14 cellular contexts compared by ENCODE assay signal in the genomic region with DNA sequence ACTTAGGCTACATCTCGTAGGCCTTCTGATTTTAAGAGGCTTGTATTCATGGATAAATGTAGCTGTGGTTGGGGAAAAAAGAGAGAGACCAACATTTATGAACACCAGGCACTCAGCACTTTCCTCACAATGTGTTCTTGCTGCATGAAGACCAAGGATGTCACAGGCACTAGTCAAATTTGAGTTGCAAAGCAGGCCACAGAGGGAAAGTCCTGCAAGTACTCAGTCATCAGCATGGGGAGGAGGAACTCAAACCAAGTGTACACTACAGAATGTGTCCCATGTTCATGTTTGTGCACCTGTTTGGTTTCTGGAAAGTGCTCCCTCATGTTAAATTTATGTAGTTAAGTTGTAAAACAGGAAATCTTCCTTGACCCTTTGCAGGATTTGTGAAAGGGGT. TPM values are rescaled to one million over a fixed set of nuclear protein-coding genes. Genes with fewer than 3 reads are reported as not detected.
DNase-seq lines count a peak whose midpoint lies in the region; ATAC-seq and TF ChIP-seq lines count a peak whose summit lies in the region.
"Had no signal": no experiment of that assay in that cellular context is flagged by ENCODE, and none has a peak within 500 bp of the region (broad histone marks: within the 10 kb centered on the region; RNA-seq: fewer than 3 reads in every experiment).

No MANE protein-coding gene starts in this region.

- no peak overlapping the region for H2BK120ac ChIP-seq in IMR-90 (ENCODE audit: low read depth, low read length)

- no peak overlapping the region; the same call in 1 of the 2 replicates for H2BK20ac ChIP-seq in IMR-90 (ENCODE audit: low read depth, low read length)

- no peaks in the 10 kb centered on the region for H3K4me1 ChIP-seq in IMR-90 (ENCODE audit: control insufficient read depth, insufficient read depth, low read length)
- no peaks in the 10 kb centered on the region for H3K4me1 ChIP-seq in BE2C
- H3K4me1 ChIP-seq: right lobe of liver, thyroid gland had no signal

- no peak overlapping the region for H2AFZ ChIP-seq in IMR-90 (replicated peaks; ENCODE audit: low read length, poor library complexity)

- H3K9ac ChIP-seq in IMR-90 (ENCODE audit: low read depth, low read length), result no peak overlapping the region

- no peak overlapping the region for H3K4me2 ChIP-seq in IMR-90 (ENCODE audit: low read depth, low read length)

- no peak overlapping the region for H4K5ac ChIP-seq in IMR-90 (ENCODE audit: low read depth, low read length)

- no peaks in the 10 kb centered on the region for H3K36me3 Mint-ChIP-seq in endothelial cell (ENCODE audit: low read depth, unreplicated experiment)

- no peak overlapping the region for H3K4me3 Mint-ChIP-seq in endothelial cell (ENCODE audit: unreplicated experiment)
- H3K4me3 Mint-ChIP-seq: T-helper 2 cell treated with Interferon-gamma antibody and Interleukin-4, amounts not matched to agents 5 μg/mL and 100 μg/mL, for 36 hours had no signal

- WGBS in IMR-90 (ENCODE audit: extremely low coverage in 2 of 2, insufficient read length in 1 of 2), 2 experiments, result no CpG with 5 or more reads among the region's 1 CpG

- POLR2A ChIA-PET in IMR-90 (lab: Charles Lee; ENCODE audit: unreplicated experiment), result no interaction called here

- TF ChIP-seq CTCF in GM13976 (IDR thresholded peaks at IDR 0.05; ENCODE audit: borderline replicate concordance, control extremely low read depth, extremely low read depth, insufficient read depth, missing control alignments) (no peak), IMR-90 (conservative IDR thresholded peaks at IDR 0.05; ENCODE audit: low read depth, low read length) (no peak), BE2C (IDR thresholded peaks at IDR 0.05; ENCODE audit: low read depth, low read length) (no peak), endothelial cell (IDR thresholded peaks at IDR 0.05; ENCODE audit: unreplicated experiment) (no peak)

- H3K9me3 ChIP-seq in IMR-90 (ENCODE audit: control insufficient read depth, insufficient read depth, low read length), result no peaks in the 10 kb centered on the region
- H3K9me3 ChIP-seq in MG63, result peaks cover 2% of the 10 kb centered on the region; the same call in 1 of the 2 replicates
- no peaks in the 10 kb centered on the region for H3K9me3 ChIP-seq in BE2C
- H3K9me3 ChIP-seq: right lobe of liver, thyroid gland had no signal

- no peak overlapping the region for H4K91ac ChIP-seq in IMR-90 (ENCODE audit: insufficient read depth, low read depth, low read length)

- no peak overlapping the region for H3K18ac ChIP-seq in IMR-90 (ENCODE audit: low read depth, low read length)

- no peaks in the 10 kb centered on the region for H3K9me1 ChIP-seq in IMR-90 (ENCODE audit: insufficient read depth, low read length)

- no peak overlapping the region for H4K8ac ChIP-seq in IMR-90 (ENCODE audit: low read depth in 2 of 2, low read length in 2 of 2)

- H3K9me3 Mint-ChIP-seq in endothelial cell (ENCODE audit: unreplicated experiment), result no peaks in the 10 kb centered on the region
- H3K9me3 Mint-ChIP-seq: T-helper 2 cell treated with Interferon-gamma antibody and Interleukin-4, amounts not matched to agents 5 μg/mL and 100 μg/mL, for 36 hours had no signal

- 0 out of 2 replicates have a peak overlapping the region, but pooled peaks have one; percentile 39 for H3K14ac ChIP-seq in IMR-90 (replicated peaks; ENCODE audit: low read depth, low read length)

- H3K36me3 ChIP-seq in IMR-90 (ENCODE audit: control insufficient read depth, insufficient read depth, low read length), result no peaks in the 10 kb centered on the region
- no peaks in the 10 kb centered on the region for H3K36me3 ChIP-seq in MG63
- no peaks in the 10 kb centered on the region for H3K36me3 ChIP-seq in BE2C
- H3K36me3 ChIP-seq: right lobe of liver, thyroid gland had no signal

- ATAC-seq in GM19395 (IDR thresholded peaks at IDR 0.05; ENCODE audit: unreplicated experiment) (peak; percentile 69), HG02798 (IDR thresholded peaks at IDR 0.05; ENCODE audit: poor library complexity, unreplicated experiment) (peak; percentile 74), IMR-90 (ENCODE audit: low read depth) (no peak)
- ATAC-seq: right lobe of liver had no signal

- H4K20me1 ChIP-seq in IMR-90 (ENCODE audit: insufficient read depth, low read length), result no peaks in the 10 kb centered on the region

- dilution Hi-C loops in IMR-90 (cut with HindIII; ENCODE audit: low sequenced_read_pairs, unreplicated experiment), result no loop called here

- H2AK9ac ChIP-seq in IMR-90 (replicated peaks; ENCODE audit: low read depth, low read length, poor library complexity), result no peak overlapping the region

- H3K4me1 Mint-ChIP-seq in endothelial cell (ENCODE audit: unreplicated experiment), result no peaks in the 10 kb centered on the region

- H3K4ac ChIP-seq in IMR-90 (ENCODE audit: low read depth, low read length), result no peak overlapping the region

- no peak overlapping the region for H2AK5ac ChIP-seq in IMR-90 (ENCODE audit: low read depth, low read length)

- H3K27me3 ChIP-seq in IMR-90 (ENCODE audit: control insufficient read depth, insufficient read depth, low read length), result no peaks in the 10 kb centered on the region
- no peaks in the 10 kb centered on the region for H3K27me3 ChIP-seq in MG63
- peaks cover 10% of the 10 kb centered on the region; the same call in 1 of the 2 replicates for H3K27me3 ChIP-seq in BE2C
- H3K27me3 ChIP-seq: right lobe of liver, thyroid gland had no signal

- peaks cover 3% of the 10 kb centered on the region for H3K27me3 Mint-ChIP-seq in endothelial cell (ENCODE audit: unreplicated experiment)

- no peak overlapping the region for H3K27ac Mint-ChIP-seq in endothelial cell (ENCODE audit: unreplicated experiment)
- H3K27ac Mint-ChIP-seq: T-helper 2 cell treated with Interferon-gamma antibody and Interleukin-4, amounts not matched to agents 5 μg/mL and 100 μg/mL, for 36 hours had no signal

- no peak overlapping the region for H3K56ac ChIP-seq in IMR-90 (ENCODE audit: extremely low read depth, insufficient read depth, low read length)

- DNase-seq in GM13976 (ENCODE audit: low spot score) (peak; percentile 57), IMR-90 (no peak), MG63 (no peak), AG08396 (ENCODE audit: low spot score) (no peak), BE2C (no peak), endothelial cell (ENCODE audit: low spot score) (no peak)
- DNase-seq: NCI-H1930, OCI-M1, right lobe of liver, thyroid gland had no signal

- no peak for TF ChIP-seq POLR2A in IMR-90 (IDR thresholded peaks at IDR 0.05; ENCODE audit: low read depth, low read length)

- in situ Hi-C loops in GM13976 (cut with MboI; ENCODE audit: low sequenced_read_pairs, unreplicated experiment), result no loop called here
- in situ Hi-C loops in IMR-90 (cut with MboI; ENCODE audit: low sequenced_read_pairs), result no loop called here

- H3K4me3 ChIP-seq in IMR-90 (ENCODE audit: insufficient read depth, low read depth, low read length), result no peak overlapping the region
- no peak overlapping the region for H3K4me3 ChIP-seq in MG63
- no peak overlapping the region for H3K4me3 ChIP-seq in BE2C (ENCODE audit: low read depth, low read length)
- H3K4me3 ChIP-seq: right lobe of liver, thyroid gland had no signal

- no peak overlapping the region for H3K27ac ChIP-seq in IMR-90 (ENCODE audit: insufficient read depth, low read length)
- H3K27ac ChIP-seq: right lobe of liver, thyroid gland had no signal

- CTCF ChIA-PET in IMR-90 (lab: Yijun Ruan, JAX), result no interaction called here

- no peak overlapping the region for H3K23ac ChIP-seq in IMR-90 (ENCODE audit: low read depth, low read length)

- no peak for TF ChIP-seq RAD21 in IMR-90 (IDR thresholded peaks at IDR 0.05; ENCODE audit: low read length)

- intact Hi-C loops in IMR-90 (cut with micrococcal nuclease), result no loop called here

- H2BK5ac ChIP-seq in IMR-90 (ENCODE audit: low read depth, low read length, poor library complexity, severe bottlenecking), result no peak overlapping the region

- H3K79me1 ChIP-seq in IMR-90 (ENCODE audit: low read depth in 1 of 2, low read length in 2 of 2), result no peaks in the 10 kb centered on the region

- BruUV-seq in IMR-90 (replicated peaks; lab: Mats Ljungman, UMichigan), result no TSS peak

- no peak overlapping the region for H2BK15ac ChIP-seq in IMR-90 (ENCODE audit: low read depth, low read length)

TF ChIP-seq in IMR-90, 13 proteins besides CTCF, POLR2A, EP300 and RAD21:
- no peak for TF ChIP-seq RFX5 (IDR thresholded peaks at IDR 0.05; ENCODE audit: low read depth, low read length)

RNA-seq across cellular contexts. Expression of a gene that starts 8.7 kb away (rescaled TPM):
- total RNA-seq in IMR-90 (2012; rRNA removed) (21.0 and 25.3 TPM in 2 replicates), endothelial cell (ENCODE audit: unreplicated experiment) (1.0 TPM)
- polyA plus RNA-seq in IMR-90 (2012; rRNA removed), result 21.8 and 22.3 TPM in 2 replicates
- polyA plus RNA-seq in IMR-90 (2012; cell fraction: cytosol; rRNA removed), result 10.0 and 17.0 TPM in 2 replicates
- polyA plus RNA-seq in IMR-90 (2012; cell fraction: nucleus; rRNA removed; ENCODE audit: low replicate concordance), result 7.6 and 12.0 TPM in 2 replicates
- total RNA-seq in MG63 (2014; rRNA removed; shearing (Covaris generic); ENCODE audit: low replicate concordance), result 28.3 and 41.5 TPM in 2 replicates
- 0.39 TPM for polyA plus RNA-seq in BE2C (2012; ENCODE audit: insufficient read depth, insufficient read length, low read depth)
- total RNA-seq: H1 had no signal
- polyA plus RNA-seq: H1 had no signal

RNA-seq across cellular contexts. Expression of a gene that starts 48.3 kb away (rescaled TPM):
- total RNA-seq in IMR-90 (2012; rRNA removed) (192 and 286 TPM in 2 replicates), endothelial cell (ENCODE audit: unreplicated experiment) (186 TPM)
- 147 and 172 TPM in 2 replicates for polyA plus RNA-seq in IMR-90 (2012; rRNA removed)
- polyA plus RNA-seq in IMR-90 (2012; cell fraction: cytosol; rRNA removed), result 19.9 and 42.9 TPM in 2 replicates
- 9.3 and 70.2 TPM in 2 replicates for polyA plus RNA-seq in IMR-90 (2012; cell fraction: nucleus; rRNA removed; ENCODE audit: low replicate concordance)
- 312 and 373 TPM in 2 replicates for total RNA-seq in MG63 (2014; rRNA removed; shearing (Covaris generic); ENCODE audit: low replicate concordance)
- polyA plus RNA-seq in BE2C (2012; ENCODE audit: insufficient read depth, insufficient read length, low read depth), result 211 TPM

Comparison
In these comparisons a context has a peak if more than half of its experiments do, and no peak if none do; other contexts are left out.
1. RNA of a gene that starts 8.7 kb away (total RNA-seq): 28.3 to 41.5 TPM in MG63 and 21.0 to 25.3 TPM in IMR-90; 1.0 TPM in endothelial cell (single experiment); every median in the first group is over 10 times any median in the second.